2 cellular contexts compared by ENCODE assay signal in the genomic region with DNA sequence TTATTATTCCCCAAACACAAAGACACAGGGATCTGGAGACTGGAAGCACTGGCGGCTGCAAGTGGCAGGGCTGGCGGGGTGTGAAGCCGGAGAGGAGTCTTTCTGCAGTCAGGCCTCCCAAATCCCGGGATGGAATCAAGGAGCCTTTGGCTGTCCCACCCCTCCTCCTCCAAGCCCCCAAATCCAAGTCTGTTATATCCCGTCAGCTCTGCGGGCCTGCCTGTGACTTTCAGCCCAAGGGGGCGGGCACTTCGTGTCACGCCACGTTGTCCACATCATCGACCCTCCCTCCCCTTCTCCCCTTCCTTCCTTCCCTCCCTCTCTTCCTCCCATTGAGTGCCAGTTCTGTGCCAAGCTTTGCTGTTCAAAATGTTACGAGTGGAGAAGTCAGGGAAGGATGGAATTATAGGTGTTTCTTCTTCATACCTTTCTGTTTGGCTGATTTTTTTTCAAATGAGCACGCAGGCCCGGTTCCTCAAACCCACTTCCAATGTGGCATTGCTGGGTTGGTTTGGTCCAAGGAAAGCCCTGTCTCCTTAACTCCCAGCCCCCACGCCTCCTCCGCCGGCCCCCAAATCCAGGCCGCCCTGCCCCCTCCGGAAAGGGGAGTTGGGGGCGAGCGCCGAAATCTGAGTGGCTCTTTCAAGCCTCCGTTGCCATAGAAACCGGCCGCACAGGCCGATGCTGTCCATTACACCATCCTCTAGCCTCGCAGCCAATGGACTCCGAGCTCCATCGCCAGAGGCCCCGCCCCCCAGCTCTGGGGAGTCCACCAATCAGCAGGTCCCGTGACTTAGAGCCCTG.
TF ChIP-seq lines count a peak whose summit lies in the region.

No MANE protein-coding gene starts in this region.

TF ChIP-seq in HCT116, 20 proteins besides CTCF, POLR2A, EP300 and RAD21:
- TF ChIP-seq CBX3 (IDR thresholded peaks at IDR 0.05; ENCODE audit: low read depth) (no peak), TCF7L2 (IDR thresholded peaks at IDR 0.05; ENCODE audit: borderline replicate concordance, extremely low read depth, insufficient read depth, insufficient read length) (no peak), SIN3A (IDR thresholded peaks at IDR 0.05; ENCODE audit: low read depth) (no peak), EGR1 (IDR thresholded peaks at IDR 0.05; ENCODE audit: low read depth) (no peak), JUND (IDR thresholded peaks at IDR 0.05) (no peak), EZH2phosphoT487 (IDR thresholded peaks at IDR 0.05; ENCODE audit: borderline replicate concordance) (no peak), SP1 (IDR thresholded peaks at IDR 0.05; ENCODE audit: low read depth) (no peak), SRF (IDR thresholded peaks at IDR 0.05; ENCODE audit: low read depth) (no peak), POLR2AphosphoS5 (IDR thresholded peaks at IDR 0.05; ENCODE audit: low read depth, low read length) (no peak), ELF1 (IDR thresholded peaks at IDR 0.05; ENCODE audit: borderline replicate concordance, low read depth) (no peak), YY1 (IDR thresholded peaks at IDR 0.05; ENCODE audit: extremely low read depth, insufficient replicate concordance, low read depth, low read length) (no peak), ZNF274 (IDR thresholded peaks at IDR 0.05; ENCODE audit: low read depth, low read length) (no peak)
- TF ChIP-seq, protein P1, sequence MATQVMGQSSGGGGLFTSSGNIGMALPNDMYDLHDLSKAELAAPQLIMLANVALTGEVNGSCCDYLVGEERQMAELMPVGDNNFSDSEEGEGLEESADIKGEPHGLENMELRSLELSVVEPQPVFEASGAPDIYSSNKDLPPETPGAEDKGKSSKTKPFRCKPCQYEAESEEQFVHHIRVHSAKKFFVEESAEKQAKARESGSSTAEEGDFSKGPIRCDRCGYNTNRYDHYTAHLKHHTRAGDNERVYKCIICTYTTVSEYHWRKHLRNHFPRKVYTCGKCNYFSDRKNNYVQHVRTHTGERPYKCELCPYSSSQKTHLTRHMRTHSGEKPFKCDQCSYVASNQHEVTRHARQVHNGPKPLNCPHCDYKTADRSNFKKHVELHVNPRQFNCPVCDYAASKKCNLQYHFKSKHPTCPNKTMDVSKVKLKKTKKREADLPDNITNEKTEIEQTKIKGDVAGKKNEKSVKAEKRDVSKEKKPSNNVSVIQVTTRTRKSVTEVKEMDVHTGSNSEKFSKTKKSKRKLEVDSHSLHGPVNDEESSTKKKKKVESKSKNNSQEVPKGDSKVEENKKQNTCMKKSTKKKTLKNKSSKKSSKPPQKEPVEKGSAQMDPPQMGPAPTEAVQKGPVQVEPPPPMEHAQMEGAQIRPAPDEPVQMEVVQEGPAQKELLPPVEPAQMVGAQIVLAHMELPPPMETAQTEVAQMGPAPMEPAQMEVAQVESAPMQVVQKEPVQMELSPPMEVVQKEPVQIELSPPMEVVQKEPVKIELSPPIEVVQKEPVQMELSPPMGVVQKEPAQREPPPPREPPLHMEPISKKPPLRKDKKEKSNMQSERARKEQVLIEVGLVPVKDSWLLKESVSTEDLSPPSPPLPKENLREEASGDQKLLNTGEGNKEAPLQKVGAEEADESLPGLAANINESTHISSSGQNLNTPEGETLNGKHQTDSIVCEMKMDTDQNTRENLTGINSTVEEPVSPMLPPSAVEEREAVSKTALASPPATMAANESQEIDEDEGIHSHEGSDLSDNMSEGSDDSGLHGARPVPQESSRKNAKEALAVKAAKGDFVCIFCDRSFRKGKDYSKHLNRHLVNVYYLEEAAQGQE (IDR thresholded peaks at IDR 0.05; ENCODE audit: low read depth) = no peak
- TF ChIP-seq, protein P2, sequence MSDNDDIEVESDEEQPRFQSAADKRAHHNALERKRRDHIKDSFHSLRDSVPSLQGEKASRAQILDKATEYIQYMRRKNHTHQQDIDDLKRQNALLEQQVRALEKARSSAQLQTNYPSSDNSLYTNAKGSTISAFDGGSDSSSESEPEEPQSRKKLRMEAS (IDR thresholded peaks at IDR 0.05) = no peak
- TF ChIP-seq, protein P3, sequence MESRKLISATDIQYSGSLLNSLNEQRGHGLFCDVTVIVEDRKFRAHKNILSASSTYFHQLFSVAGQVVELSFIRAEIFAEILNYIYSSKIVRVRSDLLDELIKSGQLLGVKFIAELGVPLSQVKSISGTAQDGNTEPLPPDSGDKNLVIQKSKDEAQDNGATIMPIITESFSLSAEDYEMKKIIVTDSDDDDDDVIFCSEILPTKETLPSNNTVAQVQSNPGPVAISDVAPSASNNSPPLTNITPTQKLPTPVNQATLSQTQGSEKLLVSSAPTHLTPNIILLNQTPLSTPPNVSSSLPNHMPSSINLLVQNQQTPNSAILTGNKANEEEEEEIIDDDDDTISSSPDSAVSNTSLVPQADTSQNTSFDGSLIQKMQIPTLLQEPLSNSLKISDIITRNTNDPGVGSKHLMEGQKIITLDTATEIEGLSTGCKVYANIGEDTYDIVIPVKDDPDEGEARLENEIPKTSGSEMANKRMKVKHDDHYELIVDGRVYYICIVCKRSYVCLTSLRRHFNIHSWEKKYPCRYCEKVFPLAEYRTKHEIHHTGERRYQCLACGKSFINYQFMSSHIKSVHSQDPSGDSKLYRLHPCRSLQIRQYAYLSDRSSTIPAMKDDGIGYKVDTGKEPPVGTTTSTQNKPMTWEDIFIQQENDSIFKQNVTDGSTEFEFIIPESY (IDR thresholded peaks at IDR 0.05; ENCODE audit: extremely low read depth, insufficient replicate concordance, low read length) = no peak

TF ChIP-seq in K562, 482 proteins besides CTCF, POLR2A, EP300 and RAD21:
- TF ChIP-seq POLR2AphosphoS5 (IDR thresholded peaks at IDR 0.05; ENCODE audit: control insufficient read depth, insufficient read depth, low read depth, low read length) (no peak), ARNT (IDR thresholded peaks at IDR 0.05) (no peak), RFX1 (IDR thresholded peaks at IDR 0.05) (peak; percentile 84)
- TF ChIP-seq, protein P4, sequence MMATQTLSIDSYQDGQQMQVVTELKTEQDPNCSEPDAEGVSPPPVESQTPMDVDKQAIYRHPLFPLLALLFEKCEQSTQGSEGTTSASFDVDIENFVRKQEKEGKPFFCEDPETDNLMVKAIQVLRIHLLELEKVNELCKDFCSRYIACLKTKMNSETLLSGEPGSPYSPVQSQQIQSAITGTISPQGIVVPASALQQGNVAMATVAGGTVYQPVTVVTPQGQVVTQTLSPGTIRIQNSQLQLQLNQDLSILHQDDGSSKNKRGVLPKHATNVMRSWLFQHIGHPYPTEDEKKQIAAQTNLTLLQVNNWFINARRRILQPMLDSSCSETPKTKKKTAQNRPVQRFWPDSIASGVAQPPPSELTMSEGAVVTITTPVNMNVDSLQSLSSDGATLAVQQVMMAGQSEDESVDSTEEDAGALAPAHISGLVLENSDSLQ (IDR thresholded peaks at IDR 0.05) = peak; percentile 68
